ENCODE assay signal across 24 cellular contexts in the genomic region with DNA sequence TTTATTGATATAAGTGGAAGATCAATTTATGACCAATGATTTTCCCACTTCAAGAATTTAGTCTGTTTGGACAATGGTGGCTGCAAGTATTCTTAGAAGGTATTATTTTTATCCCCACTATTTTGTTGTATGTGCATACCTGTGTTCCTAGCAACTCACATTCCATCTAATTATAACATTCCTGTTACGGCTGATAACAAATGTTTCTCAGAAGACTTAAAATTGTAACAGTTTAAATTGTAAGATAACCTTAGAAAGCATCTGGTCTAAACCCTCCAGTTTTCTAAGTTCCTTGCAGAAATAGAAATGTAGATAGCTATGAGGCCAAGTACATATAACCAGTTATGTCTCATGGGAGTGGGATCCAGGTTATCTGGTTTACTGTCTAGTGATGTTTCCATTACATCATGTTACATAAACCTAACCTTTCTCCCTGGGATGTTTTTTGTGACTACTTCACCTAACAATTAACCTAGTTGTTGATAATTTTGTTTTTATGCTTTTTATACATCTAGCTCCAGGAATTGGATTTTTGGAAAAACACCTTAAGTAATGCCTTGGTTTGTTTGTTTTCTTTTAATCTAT.
"Had no signal": no experiment of that assay in that cellular context is flagged by ENCODE, and none has a peak within 500 bp of the region (broad histone marks: within the 10 kb centered on the region; RNA-seq: fewer than 3 reads in every experiment).

No MANE protein-coding gene starts in this region.

- H3K4me3 ChIP-seq: left lung, skin epidermis, suprapubic skin, upper lobe of right lung had no signal

- H3K27me3 ChIP-seq: left lung, suprapubic skin, upper lobe of right lung had no signal

- DNase-seq: activated CD4-positive, alpha-beta T cell treated with anti-CD3 and anti-CD28 coated beads for 48 hours; activated CD4-positive, CD25-positive, alpha-beta regulatory T cell; activated CD8-positive, alpha-beta T cell treated with anti-CD3 and anti-CD28 coated beads for 36 hours; activated naive CD4-positive, alpha-beta T cell; activated T-cell treated with anti-CD3 and anti-CD28 coated beads, Interleukin-2, amount 50 U/mL, for 1 hour; aorta; dermis blood vessel endothelial cell; effector memory CD4-positive, alpha-beta T cell; foreskin melanocyte; glutamatergic neuron; kidney; left lung; nucleus accumbens; posterior cingulate gyrus; stimulated activated CD4-positive, alpha-beta T cell treated with anti-CD3 and anti-CD28 coated beads, Interleukin-15, amount 100 ng/mL, for 24 hours; stimulated activated CD4-positive, alpha-beta T cell treated with anti-CD3 and anti-CD28 coated beads, Interleukin-2, amount 100 ng/mL, for 48 hours; stimulated activated naive CD8-positive, alpha-beta T cell treated with anti-CD3 and anti-CD28 coated beads, Interleukin-15, amount 100 ng/mL, for 72 hours; T-helper 1 cell; T1000; upper lobe of right lung had no signal

- H3K27ac Mint-ChIP-seq: activated CD8-positive, alpha-beta T cell treated with anti-CD3 and anti-CD28 coated beads for 36 hours; activated T-helper 17 cell treated with anti-CD3 and anti-CD28 coated beads, Interleukin-2, amount 50 U/mL, for 72 hours; nephron; stimulated activated naive CD8-positive, alpha-beta T cell treated with anti-CD3 and anti-CD28 coated beads, Interleukin-15, amount 100 ng/mL, for 72 hours had no signal

- ATAC-seq: activated CD8-positive, alpha-beta T cell treated with anti-CD3 and anti-CD28 coated beads for 36 hours; activated T-helper 17 cell treated with anti-CD3 and anti-CD28 coated beads, Interleukin-2, amount 50 U/mL, for 72 hours; left lung; stimulated activated naive CD8-positive, alpha-beta T cell treated with anti-CD3 and anti-CD28 coated beads, Interleukin-15, amount 100 ng/mL, for 72 hours; upper lobe of right lung had no signal

- H3K4me3 Mint-ChIP-seq: activated CD8-positive, alpha-beta T cell treated with anti-CD3 and anti-CD28 coated beads for 36 hours; activated T-helper 17 cell treated with anti-CD3 and anti-CD28 coated beads, Interleukin-2, amount 50 U/mL, for 72 hours; nephron; stimulated activated naive CD8-positive, alpha-beta T cell treated with anti-CD3 and anti-CD28 coated beads, Interleukin-15, amount 100 ng/mL, for 72 hours had no signal

- H3K9me3 ChIP-seq: left lung, suprapubic skin, upper lobe of right lung had no signal

- H3K27me3 Mint-ChIP-seq: activated CD8-positive, alpha-beta T cell treated with anti-CD3 and anti-CD28 coated beads for 36 hours; activated T-helper 17 cell treated with anti-CD3 and anti-CD28 coated beads, Interleukin-2, amount 50 U/mL, for 72 hours; stimulated activated naive CD8-positive, alpha-beta T cell treated with anti-CD3 and anti-CD28 coated beads, Interleukin-15, amount 100 ng/mL, for 72 hours had no signal

- H3K4me1 ChIP-seq: left lung, suprapubic skin, upper lobe of right lung had no signal

- H3K4me1 Mint-ChIP-seq: activated T-helper 17 cell treated with anti-CD3 and anti-CD28 coated beads, Interleukin-2, amount 50 U/mL, for 72 hours; stimulated activated naive CD8-positive, alpha-beta T cell treated with anti-CD3 and anti-CD28 coated beads, Interleukin-15, amount 100 ng/mL, for 72 hours had no signal

- H3K27ac ChIP-seq: left lung, skin epidermis, suprapubic skin, upper lobe of right lung had no signal
